In genomic region chrX:39162322-39162721, GRCh38 we compare ENCODE assay signal across 8 cellular contexts.
DNase-seq lines count a peak whose midpoint lies in the region; ATAC-seq, FAIRE-seq and TF ChIP-seq lines count a peak whose summit lies in the region.

No MANE protein-coding gene starts in this region.

- peak overlapping the region; percentile 49 for H3K27ac Mint-ChIP-seq in activated CD4-positive, alpha-beta memory T cell treated with anti-CD3 and anti-CD28 coated beads for 36 hours

- intact Hi-C loops in activated CD4-positive, alpha-beta memory T cell treated with anti-CD3 and anti-CD28 coated beads for 36 hours (cut with micrococcal nuclease) = loop anchor here (2.0 to 10.0 kb wide), 3 partner anchors 142 to 278 kb away; no protein-coding TSS in a partner anchor

- H3K27me3 ChIP-seq in small intestine (ENCODE audit: control insufficient read depth in 2 of 2, insufficient read depth in 2 of 2, low read length in 2 of 2) = no peaks in the 10 kb centered on the region

- peak overlapping the region; percentile 39 for H3K4me3 Mint-ChIP-seq in activated CD4-positive, alpha-beta memory T cell treated with anti-CD3 and anti-CD28 coated beads for 36 hours

- DNase-seq in GM10248 (ENCODE audit: extremely low spot score) = peak; percentile 36
- DNase-seq in activated CD4-positive, alpha-beta memory T cell treated with anti-CD3 and anti-CD28 coated beads for 36 hours = peak; percentile 66
- DNase-seq in small intestine = peak; percentile 61
- no peak for DNase-seq in NCI-H2196 treated with DMSO at 0.1 percent for 48 hours (lab: John Stamatoyannopoulos, UW; ENCODE audit: unreplicated experiment)
- no peak for DNase-seq in GM19240 (ENCODE audit: insufficient read length, low spot score)
- DNase-seq in EL = no peak

- no peaks in the 10 kb centered on the region for H3K9me3 Mint-ChIP-seq in activated CD4-positive, alpha-beta memory T cell treated with anti-CD3 and anti-CD28 coated beads for 36 hours

- POLR2A ChIA-PET in GM10248 (lab: Yijun Ruan, JAX) = no interaction called here
- POLR2A ChIA-PET in activated CD4-positive, alpha-beta memory T cell treated with anti-CD3 and anti-CD28 coated beads for 36 hours (lab: Charles Lee) = interaction anchor here (1.3 kb wide), 1 partner anchor 11 kb away, joined by 3 read pairs; no protein-coding TSS in a partner anchor

- ATAC-seq in esophagus mucosa (peak; percentile 35), GM18498 (IDR thresholded peaks at IDR 0.05; ENCODE audit: unreplicated experiment) (no peak)

- TF ChIP-seq CTCF in GM10248 (IDR thresholded peaks at IDR 0.05; ENCODE audit: control extremely low read depth, extremely low read depth, low read depth, missing control alignments) = peak; percentile 34

- 14 to 41% (median 20%) methylated on average over 15 to 29 of the region's 29 CpGs for WGBS in small intestine, 3 donors

- H3K9me3 ChIP-seq in small intestine (ENCODE audit: control insufficient read depth, low read depth) = no peaks in the 10 kb centered on the region

- no peak overlapping the region for H3K27ac ChIP-seq in small intestine (ENCODE audit: low read depth in 1 of 2, low read length in 1 of 2)

- H3K27me3 Mint-ChIP-seq in activated CD4-positive, alpha-beta memory T cell treated with anti-CD3 and anti-CD28 coated beads for 36 hours = no peaks in the 10 kb centered on the region

- H3K4me1 Mint-ChIP-seq in activated CD4-positive, alpha-beta memory T cell treated with anti-CD3 and anti-CD28 coated beads for 36 hours (ENCODE audit: low read depth) = peaks cover 38% of the 10 kb centered on the region

- no peaks in the 10 kb centered on the region for H3K36me3 Mint-ChIP-seq in activated CD4-positive, alpha-beta memory T cell treated with anti-CD3 and anti-CD28 coated beads for 36 hours

- H3K36me3 ChIP-seq in small intestine (ENCODE audit: control insufficient read depth in 2 of 2, insufficient read depth in 2 of 2, low read length in 2 of 2) = no peaks in the 10 kb centered on the region

- no peak overlapping the region for H3K4me3 ChIP-seq in small intestine (ENCODE audit: low read depth in 1 of 2, low read length in 2 of 2)

- FAIRE-seq in small intestine (lab: Jason Lieb, UNC) = no peak

- CTCF ChIA-PET in GM10248 (lab: Yijun Ruan, JAX) = interaction anchor here (1.4 to 3.1 kb wide), 5 partner anchors 8 to 394 kb away, joined by 3 to 12 read pairs (median 5); no protein-coding TSS in a partner anchor
- CTCF ChIA-PET in activated CD4-positive, alpha-beta memory T cell treated with anti-CD3 and anti-CD28 coated beads for 36 hours (lab: Charles Lee) = interaction anchor here (0.7 to 2.8 kb wide), 8 partner anchors 10 to 80 kb away, joined by 3 to 14 read pairs (median 6); no protein-coding TSS in a partner anchor

- H3K4me1 ChIP-seq in small intestine (ENCODE audit: control insufficient read depth in 2 of 2, insufficient read depth in 1 of 2, low read depth in 1 of 2, low read length in 1 of 2) = peaks cover 0 to 2% of the 10 kb centered on the region in 2 donors

Comparison
In these comparisons a context has a peak if more than half of its experiments do, and no peak if none do; other contexts are left out.
1. DNase-seq: peak in GM10248 (single experiment), activated CD4-positive, alpha-beta memory T cell treated with anti-CD3 and anti-CD28 coated beads for 36 hours (single experiment) and small intestine (single experiment); none in NCI-H2196 treated with DMSO at 0.1 percent for 48 hours (single experiment), GM19240 (single experiment) and EL (single experiment).